Comparison of ENCODE assay signal across 26 cellular contexts in the genomic region with DNA sequence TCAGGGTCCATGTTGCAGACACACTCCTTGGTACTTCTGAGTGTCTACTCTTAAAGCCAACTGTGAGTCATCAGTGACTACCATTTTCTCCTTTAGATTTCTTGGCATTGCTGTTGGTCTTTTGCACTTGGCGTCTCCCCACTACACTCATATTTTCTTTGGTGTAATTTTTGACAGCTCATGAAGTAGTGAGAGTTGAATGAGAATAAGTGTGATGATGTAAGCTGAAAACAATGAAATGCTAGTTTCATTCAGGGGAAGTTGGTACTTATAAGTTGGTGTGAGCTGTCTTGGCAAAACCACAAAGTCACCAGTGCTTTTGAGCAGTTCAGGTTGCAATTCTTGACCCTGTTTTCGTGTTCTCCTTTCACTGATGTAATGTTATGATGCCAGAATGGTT.
A peak's percentile ranks its signal among the peaks of the same experiment; 100 is the strongest.
DNase-seq lines count a peak whose midpoint lies in the region; ATAC-seq and TF ChIP-seq lines count a peak whose summit lies in the region.
"Had no signal": no experiment of that assay in that cellular context is flagged by ENCODE, and none has a peak within 500 bp of the region (broad histone marks: within the 10 kb centered on the region; RNA-seq: fewer than 3 reads in every experiment).

No MANE protein-coding gene starts in this region.

- H3K36me3 Mint-ChIP-seq in activated T-helper 17 cell treated with anti-CD3 and anti-CD28 coated beads, Interleukin-2, amount 50 U/mL, for 72 hours (ENCODE audit: low read depth) = no peaks in the 10 kb centered on the region
- no peaks in the 10 kb centered on the region for H3K36me3 Mint-ChIP-seq in neural progenitor cell

- H3K4me3 ChIP-seq in A673 (ENCODE audit: low read depth, low read length, poor library complexity, severe bottlenecking) (no peak overlapping the region), neural progenitor cell (no peak overlapping the region)
- H3K4me3 ChIP-seq: coronary artery, HAP-1, lower lobe of right lung, sigmoid colon had no signal

- CTCF ChIA-PET in A673 (lab: Charles Lee) = no interaction called here

- H3K27me3 ChIP-seq in A673 (replicated peaks; ENCODE audit: insufficient read depth, low read depth, low read length, poor library complexity) = peaks cover 12% of the 10 kb centered on the region
- H3K27me3 ChIP-seq in neural progenitor cell = no peaks in the 10 kb centered on the region
- H3K27me3 ChIP-seq: sigmoid colon had no signal

- peaks cover 13% of the 10 kb centered on the region for H3K27me3 Mint-ChIP-seq in activated T-helper 17 cell treated with anti-CD3 and anti-CD28 coated beads, Interleukin-2, amount 50 U/mL, for 72 hours
- H3K27me3 Mint-ChIP-seq in neural progenitor cell (ENCODE audit: insufficient read depth, low read depth) = no peaks in the 10 kb centered on the region

- H4K20me1 ChIP-seq in neural progenitor cell (ENCODE audit: low read depth) = no peaks in the 10 kb centered on the region

- BruUV-seq in A673 (replicated peaks; lab: Mats Ljungman, UMichigan) = no TSS peak

- H3K27ac ChIP-seq in A673 (ENCODE audit: low read depth, low read length, poor library complexity, severe bottlenecking) (no peak overlapping the region), neural progenitor cell (no peak overlapping the region)
- H3K27ac ChIP-seq: C4-2B, coronary artery, lower lobe of right lung, sigmoid colon, WERI-Rb-1 had no signal

- H2AFZ ChIP-seq in neural progenitor cell (replicated peaks) = no peak overlapping the region

- H3K9me3 ChIP-seq in A673 (ENCODE audit: low read depth, low read length, poor library complexity, severe bottlenecking) (no peaks in the 10 kb centered on the region), neural progenitor cell (ENCODE audit: low read depth) (no peaks in the 10 kb centered on the region)
- H3K9me3 ChIP-seq: HAP-1, lower lobe of right lung, sigmoid colon had no signal

- no peak overlapping the region for H3K4me3 Mint-ChIP-seq in activated T-helper 17 cell treated with anti-CD3 and anti-CD28 coated beads, Interleukin-2, amount 50 U/mL, for 72 hours
- no peak overlapping the region for H3K4me3 Mint-ChIP-seq in neural progenitor cell
- H3K4me3 Mint-ChIP-seq: activated naive CD8-positive, alpha-beta T cell treated with anti-CD3 and anti-CD28 coated beads, Interleukin-2, amount 50 U/mL, for 24 hours; neural crest cell; T-helper 17 cell had no signal

- H3K4me1 ChIP-seq in A673 (ENCODE audit: insufficient read depth, low read length, poor library complexity, severe bottlenecking) (no peaks in the 10 kb centered on the region), neural progenitor cell (no peaks in the 10 kb centered on the region)
- H3K4me1 ChIP-seq: lower lobe of right lung, sigmoid colon had no signal

- H3K36me3 ChIP-seq in A673 (ENCODE audit: insufficient read depth, low read length, poor library complexity, severe bottlenecking) = no peaks in the 10 kb centered on the region
- no peaks in the 10 kb centered on the region for H3K36me3 ChIP-seq in neural progenitor cell
- H3K36me3 ChIP-seq: HAP-1, lower lobe of right lung, sigmoid colon, WERI-Rb-1 had no signal

- TF ChIP-seq CTCF in A673 (conservative IDR thresholded peaks at IDR 0.05; ENCODE audit: low read depth, low read length) (no peak), neural progenitor cell (IDR thresholded peaks at IDR 0.05) (no peak)

- H3K4me1 Mint-ChIP-seq in activated T-helper 17 cell treated with anti-CD3 and anti-CD28 coated beads, Interleukin-2, amount 50 U/mL, for 72 hours = no peaks in the 10 kb centered on the region
- no peaks in the 10 kb centered on the region for H3K4me1 Mint-ChIP-seq in neural progenitor cell
- H3K4me1 Mint-ChIP-seq: activated naive CD8-positive, alpha-beta T cell treated with anti-CD3 and anti-CD28 coated beads, Interleukin-2, amount 50 U/mL, for 24 hours; neural crest cell; T-helper 17 cell had no signal

- H3K79me2 ChIP-seq in neural progenitor cell (ENCODE audit: low read depth) = no peaks in the 10 kb centered on the region

- no peak overlapping the region for H3K9ac ChIP-seq in neural progenitor cell

- no peaks in the 10 kb centered on the region for H3K9me3 Mint-ChIP-seq in activated T-helper 17 cell treated with anti-CD3 and anti-CD28 coated beads, Interleukin-2, amount 50 U/mL, for 72 hours
- no peaks in the 10 kb centered on the region for H3K9me3 Mint-ChIP-seq in neural progenitor cell
- H3K9me3 Mint-ChIP-seq: activated naive CD8-positive, alpha-beta T cell treated with anti-CD3 and anti-CD28 coated beads, Interleukin-2, amount 50 U/mL, for 24 hours; neural crest cell had no signal

- POLR2A ChIA-PET in A673 (lab: Charles Lee; ENCODE audit: low non-redundant PET) = no interaction called here

- intact Hi-C loops in A673 (cut with micrococcal nuclease; ENCODE audit: unreplicated experiment) = no loop called here

- DNase-seq in A673 (ENCODE audit: low spot score) (peak; percentile 39), HT1080 (ENCODE audit: low read depth) (peak; percentile 81), glomerular visceral epithelial cell (ENCODE audit: extremely low spot score) (peak; percentile 43), NCI-H2029 treated with DMSO at 0.1 percent for 48 hours (lab: John Stamatoyannopoulos, UW) (no peak), neural progenitor cell (ENCODE audit: low spot score) (no peak)
- DNase-seq in stimulated activated CD4-positive, alpha-beta T cell treated with anti-CD3 and anti-CD28 coated beads, Interleukin-15, amount 100 ng/mL, for 24 hours = no peak
- DNase-seq: activated CD4-positive, alpha-beta T cell treated with anti-CD3 and anti-CD28 coated beads, Interleukin-2, amount 50 U/mL, for 1 hour; activated CD8-positive, alpha-beta memory T cell treated with anti-CD3 and anti-CD28 coated beads, Interleukin-2, amount 50 U/mL, for 4 hours; activated gamma-delta T cell; activated naive CD8-positive, alpha-beta T cell treated with anti-CD3 and anti-CD28 coated beads, Interleukin-2, amount 50 U/mL, for 24 hours; KBM-7; lower lobe of right lung; NCI-H1092 treated with DMSO at 0.1 percent for 48 hours; NCI-H2029; NCI-H446 treated with DMSO at 0.1 percent for 48 hours; posterior cingulate gyrus; sigmoid colon; T-helper 17 cell; WERI-Rb-1 had no signal

- no peaks in the 10 kb centered on the region for H3F3A ChIP-seq in neural progenitor cell (ENCODE audit: low read depth)

- peak; percentile 63 for ATAC-seq in activated T-helper 17 cell treated with anti-CD3 and anti-CD28 coated beads, Interleukin-2, amount 50 U/mL, for 72 hours (replicated peaks)
- ATAC-seq in GM19463 (IDR thresholded peaks at IDR 0.05; ENCODE audit: unreplicated experiment) = no peak
- ATAC-seq: activated naive CD8-positive, alpha-beta T cell treated with anti-CD3 and anti-CD28 coated beads, Interleukin-2, amount 50 U/mL, for 24 hours; lower lobe of right lung; Panc1; T-helper 17 cell had no signal

- no peak overlapping the region for H3K27ac Mint-ChIP-seq in activated T-helper 17 cell treated with anti-CD3 and anti-CD28 coated beads, Interleukin-2, amount 50 U/mL, for 72 hours
- H3K27ac Mint-ChIP-seq in neural progenitor cell = no peak overlapping the region
- H3K27ac Mint-ChIP-seq: activated naive CD8-positive, alpha-beta T cell treated with anti-CD3 and anti-CD28 coated beads, Interleukin-2, amount 50 U/mL, for 24 hours; T-helper 17 cell had no signal

- no peak overlapping the region for H3K4me2 ChIP-seq in neural progenitor cell

Comparison
In these comparisons a context has a peak if more than half of its experiments do, and no peak if none do; other contexts are left out.
1. DNase-seq: peak in A673 (single experiment), HT1080 (single experiment) and glomerular visceral epithelial cell (single experiment); none in stimulated activated CD4-positive, alpha-beta T cell treated with anti-CD3 and anti-CD28 coated beads, Interleukin-15, amount 100 ng/mL, for 24 hours (single experiment), NCI-H2029 treated with DMSO at 0.1 percent for 48 hours (single experiment) and neural progenitor cell (single experiment).